ENCODE assay signal across 22 cellular contexts in genomic region chr4:106038012-106038411, GRCh38.
"Had no signal": no experiment of that assay in that cellular context is flagged by ENCODE, and none has a peak within 500 bp of the region (broad histone marks: within the 10 kb centered on the region; RNA-seq: fewer than 3 reads in every experiment).

No MANE protein-coding gene starts in this region.

- H3K4me1 ChIP-seq: testis had no signal

- H3K4me3 ChIP-seq: dorsolateral prefrontal cortex, left ventricle myocardium inferior, mucosa of descending colon, pancreas, sigmoid colon, testis had no signal

- H3K9me3 ChIP-seq: left ventricle myocardium inferior, mucosa of descending colon, pancreas, sigmoid colon, testis had no signal

- H3K36me3 ChIP-seq: brain microvascular endothelial cell, left ventricle myocardium inferior, pancreas, sigmoid colon had no signal

- FAIRE-seq: colon, keratinocyte, pancreas had no signal

- H3K27ac ChIP-seq: brain microvascular endothelial cell, dorsolateral prefrontal cortex, epithelial cell of prostate, left ventricle myocardium inferior, sigmoid colon, testis had no signal

- DNase-seq: activated CD4-positive, alpha-beta memory T cell treated with anti-CD3 and anti-CD28 coated beads, Interleukin-2, amount 10 ng/mL, durations not matched to agents 7 days and 5 days; activated CD4-positive, alpha-beta T cell treated with anti-CD3 and anti-CD28 coated beads for 48 hours; activated CD4-positive, CD25-positive, alpha-beta regulatory T cell; activated naive CD4-positive, alpha-beta T cell treated with anti-CD3 and anti-CD28 coated beads for 36 hours; activated naive CD8-positive, alpha-beta T cell treated with anti-CD3 and anti-CD28 coated beads, Interleukin-2, amount 50 U/mL, for 24 hours; activated T-cell treated with anti-CD3 and anti-CD28 coated beads, Interleukin-2, amount 50 U/mL, for 1 hour; anterior cingulate cortex; brain microvascular endothelial cell; central memory CD4-positive, alpha-beta T cell; dorsolateral prefrontal cortex; foreskin fibroblast; left ventricle myocardium inferior; mucosa of descending colon; naive B cell; pancreas; sigmoid colon; stimulated activated CD4-positive, alpha-beta T cell treated with anti-CD3 and anti-CD28 coated beads, Interleukin-4, amount 100 ng/mL, for 24 hours; T-helper 9 cell; testis had no signal

- H3K27me3 ChIP-seq: brain microvascular endothelial cell, dorsolateral prefrontal cortex, pancreas, sigmoid colon, testis had no signal
